Comparison of ENCODE assay signal across 1 cellular context in genomic region chr16:75138636-75139035, GRCh38.
TF ChIP-seq lines count a peak whose summit lies in the region.

No MANE protein-coding gene starts in this region.

TF ChIP-seq in IMR-90, 13 proteins besides CTCF, POLR2A, EP300 and RAD21 (continued from another document):
- TF ChIP-seq USF2 (IDR thresholded peaks at IDR 0.05; ENCODE audit: low read depth, low read length) (no peak), MXI1 (IDR thresholded peaks at IDR 0.05; ENCODE audit: borderline replicate concordance, low read depth, low read length) (no peak)
